In the genomic region with DNA sequence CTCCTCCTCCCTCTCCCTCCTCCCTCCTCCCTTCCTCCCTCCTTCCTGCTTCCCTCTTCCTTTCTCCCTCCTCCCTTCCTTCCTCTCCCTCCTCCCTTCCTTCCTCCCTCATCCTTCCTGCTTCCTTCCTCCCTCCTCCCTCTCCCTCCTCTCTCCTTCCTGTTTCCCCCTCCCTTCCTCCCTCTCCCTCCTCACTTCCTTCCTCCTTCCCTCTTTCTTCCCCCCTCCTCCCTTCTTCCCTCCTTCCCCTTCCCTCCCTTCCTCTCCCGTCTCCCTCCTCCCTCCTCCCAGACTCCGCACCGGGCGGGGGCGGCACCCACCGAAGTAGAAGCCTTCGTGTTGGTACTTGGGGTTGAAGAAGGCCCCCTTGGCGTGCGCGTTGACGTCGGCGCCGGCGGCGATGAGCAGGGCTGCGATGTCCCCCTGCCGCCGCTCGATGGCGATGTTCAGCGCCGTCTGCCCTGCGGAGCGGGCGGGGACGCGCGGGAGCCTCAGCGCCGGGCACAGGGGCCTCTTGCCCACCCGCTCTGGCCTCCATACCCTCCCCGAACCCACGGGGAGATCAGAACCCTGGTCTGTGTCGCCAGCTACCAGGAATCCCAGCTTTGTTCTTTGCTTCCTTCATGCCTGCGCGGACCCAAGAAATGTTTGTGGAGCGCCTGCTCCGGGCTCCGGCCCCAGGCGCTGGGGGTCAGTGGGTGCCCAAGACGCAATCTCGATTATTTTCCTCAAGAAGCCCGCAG, we compare ENCODE assay signal across 7 cellular contexts. TPM values are rescaled to one million over a fixed set of nuclear protein-coding genes. Genes with fewer than 3 reads are reported as not detected.
DNase-seq lines count a peak whose midpoint lies in the region; FAIRE-seq and TF ChIP-seq lines count a peak whose summit lies in the region.

No MANE protein-coding gene starts in this region.

- H3K79me2 ChIP-seq in OCI-LY1 (ENCODE audit: insufficient read depth, low read length), result no peaks in the 10 kb centered on the region

- peak overlapping the region; percentile 92 for H4K8ac ChIP-seq in neuronal stem cell (ENCODE audit: low read depth, low read length)

- no peaks in the 10 kb centered on the region for H3F3A ChIP-seq in OCI-LY1 (ENCODE audit: insufficient read depth, low read length)

- H2BK12ac ChIP-seq in neuronal stem cell (ENCODE audit: low read length), result peak overlapping the region; percentile 35

- peak overlapping the region; percentile 1 for H3K23ac ChIP-seq in neuronal stem cell (ENCODE audit: low read depth, low read length, poor library complexity)

- H3K79me1 ChIP-seq in neuronal stem cell (ENCODE audit: low read depth, low read length), result no peaks in the 10 kb centered on the region

- TF ChIP-seq CTCF in OCI-LY1 (IDR thresholded peaks at IDR 0.05; ENCODE audit: low read length), result peak; percentile 81

- peak overlapping the region; percentile 75 for H3K14ac ChIP-seq in neuronal stem cell (ENCODE audit: low read length)

- H3K27me3 ChIP-seq in OCI-LY1 (ENCODE audit: insufficient read depth, low read length) (0 out of 2 replicates have a peak, but pooled peaks cover 3% of the 10 kb centered on the region), neuronal stem cell (ENCODE audit: control insufficient read depth in 3 of 3, insufficient read depth in 3 of 3, low read depth in 1 of 3, low read length in 3 of 3) (no peaks in the 10 kb centered on the region)

- H3K18ac ChIP-seq in neuronal stem cell (ENCODE audit: low read length), result peak overlapping the region; percentile 95

- H3K27ac ChIP-seq in OCI-LY1 (ENCODE audit: low read depth, low read length, poor library complexity, severe bottlenecking) (no peak overlapping the region), neuronal stem cell (replicated peaks; ENCODE audit: low read length) (no peak overlapping the region)

- H2BK5ac ChIP-seq in neuronal stem cell (ENCODE audit: low read length), result peak overlapping the region; percentile 77

- H2BK120ac ChIP-seq in neuronal stem cell (ENCODE audit: low read depth, low read length), result peak overlapping the region; percentile 44

- H3K4me3 ChIP-seq in OCI-LY1 (ENCODE audit: low read depth, low read length, poor library complexity, severe bottlenecking) (peak overlapping the region; percentile 46), neuronal stem cell (ENCODE audit: low read length in 2 of 2) (peak overlapping the region; percentile 29 to 71)

- H3K4ac ChIP-seq in neuronal stem cell (ENCODE audit: low read length), result no peak overlapping the region

- H2BK15ac ChIP-seq in neuronal stem cell (ENCODE audit: low read length), result peak overlapping the region; percentile 93

- no peaks in the 10 kb centered on the region for H3K9me2 ChIP-seq in OCI-LY1 (ENCODE audit: low read depth, low read length)

- H4K20me1 ChIP-seq in OCI-LY1 (ENCODE audit: insufficient read depth, low read length), result no peaks in the 10 kb centered on the region

- no peaks in the 10 kb centered on the region for H3K9me3 ChIP-seq in OCI-LY1 (ENCODE audit: low read length)
- no peaks in the 10 kb centered on the region for H3K9me3 ChIP-seq in neuronal stem cell (replicated peaks in 1 of 2; ENCODE audit: control insufficient read depth in 2 of 2, insufficient read depth in 1 of 2, low read depth in 1 of 2, low read length in 2 of 2)

- DNase-seq in GM19239 (ENCODE audit: insufficient read length, low spot score), result peak; percentile 79
- DNase-seq in activated naive CD4-positive, alpha-beta T cell treated with Interleukin-2 at 50 U/mL for 16 hours, result peak; percentile 62
- peak; percentile 84 for DNase-seq in germinal center (ENCODE audit: low spot score)
- DNase-seq in neuronal stem cell (ENCODE audit: low spot score), result peak; percentile 61
- DNase-seq in superior temporal gyrus (ENCODE audit: extremely low spot score), result peak; percentile 80
- DNase-seq in HuH-7 (ENCODE audit: low spot score), result no peak

- H3K36me3 ChIP-seq in OCI-LY1 (ENCODE audit: insufficient read depth, low read length) (no peaks in the 10 kb centered on the region), neuronal stem cell (replicated peaks in 1 of 2; ENCODE audit: control insufficient read depth in 2 of 2, insufficient read depth in 2 of 2, low read length in 2 of 2) (no peaks in the 10 kb centered on the region)

- peak; percentile 11 for FAIRE-seq in GM19239 (lab: Jason Lieb, UNC)

- H2AFZ ChIP-seq in OCI-LY1 (ENCODE audit: low read length) (0 out of 2 replicates have a peak overlapping the region, but pooled peaks have one; percentile 86), neuronal stem cell (ENCODE audit: low read length) (peak overlapping the region; percentile 88)

- H3K4me1 ChIP-seq in OCI-LY1 (ENCODE audit: insufficient read depth, low read length, severe bottlenecking), result no peaks in the 10 kb centered on the region
- peaks cover 2 to 28% of the 10 kb centered on the region in 2 donors for H3K4me1 ChIP-seq in neuronal stem cell (ENCODE audit: control insufficient read depth in 2 of 2, insufficient read depth in 1 of 2, low read depth in 1 of 2, low read length in 2 of 2)

- peak overlapping the region; percentile 77 for H4K91ac ChIP-seq in neuronal stem cell (ENCODE audit: low read depth, low read length, poor library complexity)

- H3K4me2 ChIP-seq in OCI-LY1 (ENCODE audit: low read length), result peak overlapping the region; percentile 55
- peak overlapping the region; percentile 67 for H3K4me2 ChIP-seq in neuronal stem cell (ENCODE audit: insufficient read depth, low read length, poor library complexity, severe bottlenecking)

- no CpG with 5 or more reads among the region's 44 CpGs for WGBS in neuronal stem cell (ENCODE audit: extremely low coverage in 2 of 2, insufficient read length in 2 of 2, insufficient replicate concordance in 1 of 2), 2 donors

- H3K9ac ChIP-seq in OCI-LY1 (ENCODE audit: low read length) (peak overlapping the region; percentile 45), neuronal stem cell (ENCODE audit: low read depth, low read length, poor library complexity) (no peak overlapping the region)

- H2AK5ac ChIP-seq in neuronal stem cell (ENCODE audit: low read depth, low read length), result peak overlapping the region; percentile 32

RNA-seq across cellular contexts. Expression of a gene that starts 22.2 kb away (rescaled TPM):
- 2.0 TPM for polyA plus RNA-seq in neuronal stem cell (2013, experiment 1 of 2)
- polyA plus RNA-seq in neuronal stem cell (2013, experiment 2 of 2), result 2.4 TPM

RNA-seq across cellular contexts. Expression of a gene that starts 59.6 kb away (rescaled TPM):
- polyA plus RNA-seq in neuronal stem cell (2013, experiment 1 of 2), result not detected
- not detected for polyA plus RNA-seq in neuronal stem cell (2013, experiment 2 of 2)
